ENCODE assay signal across 14 cellular contexts in genomic region chr6:30447237-30447636, GRCh38. TPM values are rescaled to one million over a fixed set of nuclear protein-coding genes. Genes with fewer than 3 reads are reported as not detected.
DNase-seq lines count a peak whose midpoint lies in the region; ATAC-seq and TF ChIP-seq lines count a peak whose summit lies in the region.
"Had no signal": no experiment of that assay in that cellular context is flagged by ENCODE, and none has a peak within 500 bp of the region (broad histone marks: within the 10 kb centered on the region; RNA-seq: fewer than 3 reads in every experiment).

No MANE protein-coding gene starts in this region.

- peaks cover 99% of the 10 kb centered on the region for H3K27me3 Mint-ChIP-seq in MCF 10A (ENCODE audit: insufficient read depth, unreplicated experiment)

- H3K36me3 Mint-ChIP-seq in MCF 10A (ENCODE audit: insufficient read depth, unreplicated experiment) = no peaks in the 10 kb centered on the region

- H3K4me3 Mint-ChIP-seq in MCF 10A (ENCODE audit: unreplicated experiment) = no peak overlapping the region
- H3K4me3 Mint-ChIP-seq: activated T-cell treated with anti-CD3 and anti-CD28 coated beads, Interleukin-2, amount 50 U/mL, for 24 hours; B cell; dendritic cell treated with granulocyte-macrophage colony-stimulating factor and Interleukin-4, amounts not matched to agents 40 ng/mL and 50 ng/mL, for 4 days had no signal

- no peak for TF ChIP-seq POLR2A in breast epithelium (IDR thresholded peaks at IDR 0.05)

- TF ChIP-seq CTCF in MCF 10A (IDR thresholded peaks at IDR 0.05; ENCODE audit: unreplicated experiment) (no peak), breast epithelium (IDR thresholded peaks at IDR 0.05) (no peak), coronary artery (IDR thresholded peaks at IDR 0.05) (no peak)

- no peaks in the 10 kb centered on the region for H3K4me1 ChIP-seq in breast epithelium

- H3K27me3 ChIP-seq in breast epithelium = peaks cover 0 to 71% of the 10 kb centered on the region in 2 donors

- POLR2A ChIA-PET in MCF 10A (lab: Yijun Ruan, JAX) = no interaction called here

- no peaks in the 10 kb centered on the region for H3K9me3 ChIP-seq in breast epithelium
- H3K9me3 ChIP-seq: upper lobe of left lung had no signal

- BruUV-seq in MCF 10A (replicated peaks; lab: Mats Ljungman, UMichigan) = no TSS peak

- no peak overlapping the region for H3K27ac Mint-ChIP-seq in MCF 10A (ENCODE audit: low read depth, unreplicated experiment)
- H3K27ac Mint-ChIP-seq: activated T-cell treated with anti-CD3 and anti-CD28 coated beads, Interleukin-2, amount 50 U/mL, for 24 hours; B cell; dendritic cell treated with granulocyte-macrophage colony-stimulating factor and Interleukin-4, amounts not matched to agents 40 ng/mL and 50 ng/mL, for 4 days had no signal

- H3K9me3 Mint-ChIP-seq in MCF 10A (ENCODE audit: unreplicated experiment) = no peaks in the 10 kb centered on the region
- H3K9me3 Mint-ChIP-seq: activated T-cell treated with anti-CD3 and anti-CD28 coated beads, Interleukin-2, amount 50 U/mL, for 24 hours; dendritic cell treated with granulocyte-macrophage colony-stimulating factor and Interleukin-4, amounts not matched to agents 40 ng/mL and 50 ng/mL, for 4 days had no signal

- intact Hi-C loops in MCF 10A (cut with micrococcal nuclease) (no loop called here), breast epithelium (cut with DNase I; ENCODE audit: low total_unique reads) (no loop called here)

- DNase-seq in MCF 10A (ENCODE audit: unreplicated experiment) (peak; percentile 23), breast epithelium (ENCODE audit: low spot score in 2 of 2) (no peak), hepatic stellate cell (ENCODE audit: low spot score) (peak; percentile 57), NCI-H69 (lab: John Stamatoyannopoulos, UW) (no peak), dedifferentiated amniotic fluid mesenchymal stem cell (ENCODE audit: extremely low spot score) (no peak), coronary artery (ENCODE audit: low spot score) (no peak)
- DNase-seq in activated CD4-positive, alpha-beta T cell treated with anti-CD3 and anti-CD28 coated beads, Interleukin-2, amount 50 U/mL, for 1 hour = no peak
- DNase-seq: activated T-cell treated with anti-CD3 and anti-CD28 coated beads, Interleukin-2, amount 50 U/mL, for 24 hours; occipital lobe; upper lobe of left lung had no signal

- H3K36me3 ChIP-seq in breast epithelium = no peaks in the 10 kb centered on the region
- H3K36me3 ChIP-seq: upper lobe of left lung had no signal

- CTCF ChIA-PET in MCF 10A (lab: Yijun Ruan, JAX) = no interaction called here

- H3K4me3 ChIP-seq in breast epithelium = no peak overlapping the region
- no peak overlapping the region for H3K4me3 ChIP-seq in coronary artery
- H3K4me3 ChIP-seq: GM12878, upper lobe of left lung had no signal

- H3K27ac ChIP-seq in breast epithelium (no peak overlapping the region), coronary artery (no peak overlapping the region)
- H3K27ac ChIP-seq: upper lobe of left lung had no signal

- peak; percentile 48 for ATAC-seq in SK-N-SH treated with all-trans-retinoic acid at 6 μM for 48 hours
- ATAC-seq: GM12878 had no signal

- peaks cover 9% of the 10 kb centered on the region for H3K4me1 Mint-ChIP-seq in MCF 10A (ENCODE audit: insufficient read depth, unreplicated experiment)

TF ChIP-seq in SK-N-SH treated with all-trans-retinoic acid at 6 μM for 48 hours, 23 proteins besides CTCF, POLR2A, EP300 and RAD21 (continues in another document):
- no peak for TF ChIP-seq TOX (CRISPR knock-in tag; IDR thresholded peaks at IDR 0.05; ENCODE audit: borderline replicate concordance)
- TF ChIP-seq PATZ1 (CRISPR knock-in tag; IDR thresholded peaks at IDR 0.05; ENCODE audit: borderline replicate concordance) = no peak
- no peak for TF ChIP-seq SNAI2 (CRISPR knock-in tag; IDR thresholded peaks at IDR 0.05)
- TF ChIP-seq ZNF565 (CRISPR knock-in tag; conservative IDR thresholded peaks at IDR 0.05; ENCODE audit: low read depth) = no peak
- no peak for TF ChIP-seq ESRRG (CRISPR knock-in tag; IDR thresholded peaks at IDR 0.05)
- no peak for TF ChIP-seq RARB (CRISPR knock-in tag; IDR thresholded peaks at IDR 0.05)
- no peak for TF ChIP-seq TCF4 (CRISPR knock-in tag; IDR thresholded peaks at IDR 0.05; ENCODE audit: borderline replicate concordance)
- no peak for TF ChIP-seq ARNTL (CRISPR knock-in tag; IDR thresholded peaks at IDR 0.05; ENCODE audit: borderline replicate concordance, low read depth)
- no peak for TF ChIP-seq TSHZ2 (CRISPR knock-in tag; IDR thresholded peaks at IDR 0.05)
- TF ChIP-seq POU6F1 (CRISPR knock-in tag; IDR thresholded peaks at IDR 0.05; ENCODE audit: borderline replicate concordance, low read depth) = no peak
- no peak for TF ChIP-seq PPARA (CRISPR knock-in tag; IDR thresholded peaks at IDR 0.05; ENCODE audit: borderline replicate concordance)
- TF ChIP-seq ZNF8 (CRISPR knock-in tag; IDR thresholded peaks at IDR 0.05) = no peak
- no peak for TF ChIP-seq ISL1 (CRISPR knock-in tag; IDR thresholded peaks at IDR 0.05)
- no peak for TF ChIP-seq CREB5 (CRISPR knock-in tag; IDR thresholded peaks at IDR 0.05; ENCODE audit: low read depth)
- no peak for TF ChIP-seq ZC3H10 (CRISPR knock-in tag; IDR thresholded peaks at IDR 0.05)
- TF ChIP-seq ZFP30 (CRISPR knock-in tag; IDR thresholded peaks at IDR 0.05) = no peak
- TF ChIP-seq ZNF70 (CRISPR knock-in tag; IDR thresholded peaks at IDR 0.05) = no peak

RNA-seq across cellular contexts. Expression of gene HLA-E, which starts 42.1 kb away (rescaled TPM):
- total RNA-seq in MCF 10A (2022) = 83.6 and 103 TPM in 2 replicates
- 100 to 1,000 TPM; 420 to 803 (median 575) TPM for total RNA-seq in breast epithelium

Comparison
In these comparisons a context has a peak if more than half of its experiments do, and no peak if none do; other contexts are left out.
1. DNase-seq: peak in MCF 10A (single experiment) and hepatic stellate cell (single experiment); none in breast epithelium (0 of 2), NCI-H69 (single experiment), dedifferentiated amniotic fluid mesenchymal stem cell (single experiment), activated CD4-positive, alpha-beta T cell treated with anti-CD3 and anti-CD28 coated beads, Interleukin-2, amount 50 U/mL, for 1 hour (single experiment) and coronary artery (single experiment).